1 cellular context compared by ENCODE assay signal in genomic region chr12:38898001-38898684, GRCh38.
TF ChIP-seq lines count a peak whose summit lies in the region.

No MANE protein-coding gene starts in this region.

TF ChIP-seq in WTC11, 78 proteins besides CTCF, POLR2A, EP300 and RAD21:
- TF ChIP-seq IRF1 (CRISPR knock-in tag; IDR thresholded peaks at IDR 0.05) (no peak), ZNF396 (CRISPR knock-in tag; IDR thresholded peaks at IDR 0.05; ENCODE audit: borderline replicate concordance) (no peak), ATF2 (CRISPR knock-in tag; IDR thresholded peaks at IDR 0.05; ENCODE audit: borderline replicate concordance, low read depth) (no peak), ZBTB21 (CRISPR knock-in tag; IDR thresholded peaks at IDR 0.05; ENCODE audit: borderline replicate concordance) (no peak), ATF6 (CRISPR knock-in tag; IDR thresholded peaks at IDR 0.05) (no peak)
